In the genomic region with DNA sequence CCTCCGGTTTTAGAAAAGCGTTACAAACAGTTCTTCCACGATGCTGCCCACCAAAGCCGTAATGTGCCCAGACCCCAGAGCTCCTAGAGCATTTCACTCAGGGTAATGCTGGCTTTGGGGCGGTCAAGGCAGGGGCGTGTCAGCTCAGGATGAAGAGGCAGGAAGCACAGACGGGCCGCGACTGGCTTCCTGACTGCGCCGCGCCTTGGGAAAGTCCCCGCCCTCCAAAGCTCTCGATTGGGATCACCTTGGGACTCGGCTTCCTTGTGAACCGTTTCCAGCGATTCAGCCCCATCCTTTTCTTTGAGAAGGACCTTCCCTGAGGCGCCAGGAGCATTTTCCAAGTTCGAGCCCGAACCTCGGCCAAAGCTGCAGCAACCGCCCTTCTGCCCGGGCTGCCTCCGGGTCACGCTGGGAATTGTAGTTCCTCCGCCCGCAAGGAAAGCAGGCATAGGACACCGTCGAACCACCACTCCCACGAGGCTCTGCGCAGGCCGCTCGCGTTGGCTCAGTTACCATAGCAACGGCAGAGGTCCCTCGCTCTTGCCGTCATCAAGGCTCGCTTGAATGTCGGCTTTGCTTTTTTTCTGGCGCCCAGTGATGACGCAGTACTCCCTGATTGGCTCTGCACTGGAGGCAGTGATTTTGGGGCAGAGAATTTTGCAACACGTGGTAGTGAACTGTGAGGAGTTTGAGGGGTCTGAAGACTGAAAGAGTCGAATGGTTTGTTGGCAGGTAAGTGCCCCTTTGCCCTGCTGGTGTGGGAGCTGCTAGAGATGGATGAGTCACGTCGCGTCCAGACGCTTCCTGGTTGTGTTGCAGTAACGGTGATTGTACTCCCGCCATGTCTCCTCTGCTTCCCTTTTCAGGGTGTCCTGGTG, we compare ENCODE assay signal across 8 cellular contexts. TPM values are rescaled to one million over a fixed set of nuclear protein-coding genes. Genes with fewer than 3 reads are reported as not detected.
DNase-seq lines count a peak whose midpoint lies in the region; TF ChIP-seq lines count a peak whose summit lies in the region.

A gene with protein sequence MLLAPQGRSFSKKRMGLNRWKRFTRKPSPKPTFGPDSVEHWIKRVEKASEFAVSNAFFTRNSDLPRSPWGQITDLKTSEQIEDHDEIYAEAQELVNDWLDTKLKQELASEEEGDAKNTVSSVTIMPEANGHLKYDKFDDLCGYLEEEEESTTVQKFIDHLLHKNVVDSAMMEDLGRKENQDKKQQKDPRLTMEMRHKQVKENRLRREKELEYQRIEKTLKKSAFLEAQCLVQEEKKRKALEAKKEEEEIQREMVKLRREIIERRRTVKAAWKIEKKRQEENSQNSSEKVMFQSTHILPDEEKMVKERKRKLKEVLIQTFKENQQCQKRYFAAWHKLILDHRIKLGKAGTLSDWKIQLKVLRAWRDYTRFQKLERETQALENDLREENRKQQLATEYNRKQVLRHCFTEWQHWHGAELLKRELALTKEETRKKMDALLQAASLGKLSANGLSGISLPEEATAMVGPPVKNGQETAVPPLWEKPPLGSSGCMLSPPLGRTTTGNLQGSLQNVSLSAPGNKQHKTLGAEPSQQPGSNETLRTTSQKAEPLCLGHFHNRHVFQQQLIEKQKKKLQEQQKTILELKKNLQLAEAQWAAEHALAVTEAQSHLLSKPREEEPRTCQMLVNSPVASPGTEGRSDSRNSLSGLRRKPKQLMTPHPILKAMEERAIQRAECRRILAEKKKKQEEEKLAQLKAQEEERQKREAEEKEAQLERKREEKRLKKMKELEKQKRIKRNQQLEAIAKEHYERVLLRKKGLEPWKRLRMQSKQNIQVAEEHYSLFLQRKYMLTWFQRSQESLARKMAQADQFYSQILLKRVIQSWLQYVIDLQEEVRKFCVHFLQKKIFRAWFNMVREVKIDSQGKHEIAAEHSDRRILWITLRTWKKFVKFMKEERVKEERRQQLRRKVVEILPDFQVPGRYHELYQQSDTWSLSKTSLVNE (minus strand): TSS at position 397 of the 881 bp plus-strand sequence. CDS start 60 bp downstream, at position 337.
A gene (plus strand): TSS at position 608 of the 881 bp plus-strand sequence. CDS start 8,521 bp downstream, outside the sequence.

- H3K4me3 Mint-ChIP-seq in nephron progenitor cell = peak within 1 kb of the TSS; percentile 98
- peak within 1 kb of the TSS; percentile 99 for H3K4me3 Mint-ChIP-seq in stimulated activated naive CD8-positive, alpha-beta T cell treated with anti-CD3 and anti-CD28 coated beads, Interleukin-15, Interleukin-2, amounts not matched to agents 100 ng/mL and 50 ng/mL, for 24 hours

- peaks cover 37% of the 10 kb centered on the region for H3K4me1 Mint-ChIP-seq in nephron progenitor cell
- H3K4me1 Mint-ChIP-seq in stimulated activated naive CD8-positive, alpha-beta T cell treated with anti-CD3 and anti-CD28 coated beads, Interleukin-15, Interleukin-2, amounts not matched to agents 100 ng/mL and 50 ng/mL, for 24 hours (ENCODE audit: low read depth) = peaks cover 51% of the 10 kb centered on the region

- H3K4me3 ChIP-seq in HAP-1 (peak within 1 kb of the TSS; percentile 70), MG63 (peak within 1 kb of the TSS; percentile 70), fibroblast of villous mesenchyme (ENCODE audit: low read depth, low read length) (peak within 1 kb of the TSS; percentile 69)

- H3K9me3 ChIP-seq in HAP-1 (no peaks in the 10 kb centered on the region), MG63 (no peaks in the 10 kb centered on the region)

- H3K36me3 ChIP-seq in HAP-1 (replicated peaks) = peaks cover 5% of the 10 kb centered on the region
- H3K36me3 ChIP-seq in MG63 = peaks cover 17% of the 10 kb centered on the region

- H3K27me3 ChIP-seq in HAP-1 (ENCODE audit: low read depth) (no peaks in the 10 kb centered on the region), MG63 (no peaks in the 10 kb centered on the region)

- H3K9me3 Mint-ChIP-seq in nephron progenitor cell = no peaks in the 10 kb centered on the region
- H3K9me3 Mint-ChIP-seq in stimulated activated naive CD8-positive, alpha-beta T cell treated with anti-CD3 and anti-CD28 coated beads, Interleukin-15, Interleukin-2, amounts not matched to agents 100 ng/mL and 50 ng/mL, for 24 hours = no peaks in the 10 kb centered on the region

- no peaks in the 10 kb centered on the region for H3K27me3 Mint-ChIP-seq in nephron progenitor cell (ENCODE audit: low read depth, poor library complexity)
- H3K27me3 Mint-ChIP-seq in stimulated activated naive CD8-positive, alpha-beta T cell treated with anti-CD3 and anti-CD28 coated beads, Interleukin-15, Interleukin-2, amounts not matched to agents 100 ng/mL and 50 ng/mL, for 24 hours = no peaks in the 10 kb centered on the region

- peaks cover 6% of the 10 kb centered on the region; the same call in 1 of the 2 replicates for H3K4me1 ChIP-seq in HAP-1

- H3K27ac Mint-ChIP-seq in nephron progenitor cell = peak within 1 kb of the TSS; percentile 98
- peak within 1 kb of the TSS; percentile 100 for H3K27ac Mint-ChIP-seq in stimulated activated naive CD8-positive, alpha-beta T cell treated with anti-CD3 and anti-CD28 coated beads, Interleukin-15, Interleukin-2, amounts not matched to agents 100 ng/mL and 50 ng/mL, for 24 hours

- in situ Hi-C loops in G401 (cut with HindIII; ENCODE audit: low sequenced_read_pairs) = no loop called here
- in situ Hi-C loops in HAP-1 (cut with MboI; ENCODE audit: low sequenced_read_pairs) = loop anchor here (25.0 kb wide), 1 partner anchor 219 kb away; a partner anchor contains a TSS

- TF ChIP-seq CTCF in fibroblast of villous mesenchyme (IDR thresholded peaks at IDR 0.05; ENCODE audit: insufficient read depth, low read depth, low read length) = no peak
- TF ChIP-seq CTCF in nephron progenitor cell (IDR thresholded peaks at IDR 0.05) = no peak

- DNase-seq in G401 (ENCODE audit: low spot score) = peak; percentile 99
- peak; percentile 98 to 100 for DNase-seq in HAP-1 (ENCODE audit: low spot score in 2 of 2)
- peak; percentile 100 for DNase-seq in MG63
- DNase-seq in SHP77 (lab: John Stamatoyannopoulos, UW) = peak; percentile 98 to 99
- DNase-seq in activated gamma-delta T cell (lab: John Stamatoyannopoulos, UW) = peak; percentile 82
- peak; percentile 99 for DNase-seq in fibroblast of villous mesenchyme (ENCODE audit: low read depth)
- DNase-seq in nephron progenitor cell = peak; percentile 96

- no peaks in the 10 kb centered on the region for H3K36me3 Mint-ChIP-seq in nephron progenitor cell (ENCODE audit: low read depth)
- H3K36me3 Mint-ChIP-seq in stimulated activated naive CD8-positive, alpha-beta T cell treated with anti-CD3 and anti-CD28 coated beads, Interleukin-15, Interleukin-2, amounts not matched to agents 100 ng/mL and 50 ng/mL, for 24 hours (ENCODE audit: low read depth) = peaks cover 40% of the 10 kb centered on the region

RNA-seq across cellular contexts. Expression of the first gene that starts in this region (rescaled TPM):
- 0.49 and 0.54 TPM in 2 replicates for total RNA-seq in G401 (2014; rRNA removed; shearing (Covaris generic))
- total RNA-seq in MG63 (2014; rRNA removed; shearing (Covaris generic); ENCODE audit: low replicate concordance) = 0.20 and 1.5 TPM in 2 replicates
- 1.7 and 1.9 TPM in 2 replicates for total RNA-seq in fibroblast of villous mesenchyme

RNA-seq across cellular contexts. Expression of the second gene that starts in this region (rescaled TPM):
- 34.7 and 38.6 TPM in 2 replicates for total RNA-seq in G401 (2014; rRNA removed; shearing (Covaris generic))
- total RNA-seq in MG63 (2014; rRNA removed; shearing (Covaris generic); ENCODE audit: low replicate concordance) = 21.8 and 74.9 TPM in 2 replicates
- 20.3 and 22.9 TPM in 2 replicates for total RNA-seq in fibroblast of villous mesenchyme

Comparison
In these comparisons a context has a peak if more than half of its experiments do, and no peak if none do; other contexts are left out.
1. Peak in every context shown above with its lines: DNase-seq and H3K4me3 ChIP-seq.